In genomic region chr9:76866689-76867088, GRCh38 we compare ENCODE assay signal across 1 cellular context.
TF ChIP-seq lines count a peak whose summit lies in the region.

No MANE protein-coding gene starts in this region.

TF ChIP-seq in SK-N-SH, 30 proteins besides CTCF, POLR2A, EP300 and RAD21 (continued from another document):
- TF ChIP-seq IRF3 (IDR thresholded peaks at IDR 0.05; ENCODE audit: low read depth, low read length) (no peak), FOXJ3 (CRISPR knock-in tag; IDR thresholded peaks at IDR 0.05) (no peak), MAX (IDR thresholded peaks at IDR 0.05; ENCODE audit: low read depth) (peak; percentile 80; the same call in 1 of the 2 replicates), GABPA (IDR thresholded peaks at IDR 0.05; ENCODE audit: low read depth) (peak; percentile 51), ELF1 (IDR thresholded peaks at IDR 0.05) (peak; percentile 51; the same call in 1 of the 2 replicates), RXRA (IDR thresholded peaks at IDR 0.05; ENCODE audit: borderline replicate concordance, low read depth) (peak; percentile 87; the same call in 1 of the 2 replicates), TEAD4 (IDR thresholded peaks at IDR 0.05; ENCODE audit: borderline replicate concordance, insufficient read depth) (peak; percentile 89), ZBTB33 (IDR thresholded peaks at IDR 0.05; ENCODE audit: borderline replicate concordance, low read depth) (peak; percentile 55; the same call in 1 of the 2 replicates), SIN3A (IDR thresholded peaks at IDR 0.05; ENCODE audit: borderline replicate concordance, low read depth, low read length) (peak; percentile 57; the same call in 1 of the 2 replicates), REST (IDR thresholded peaks at IDR 0.05; ENCODE audit: low read depth, low read length) (0 out of 2 replicates have a peak, but pooled peaks have one; percentile 26), CHD2 (IDR thresholded peaks at IDR 0.05; ENCODE audit: low read length, partially characterized antibody) (no peak), NFIC (IDR thresholded peaks at IDR 0.05; ENCODE audit: borderline replicate concordance) (peak; percentile 75; the same call in 1 of the 2 replicates), FOSL2 (IDR thresholded peaks at IDR 0.05; ENCODE audit: borderline replicate concordance, low read depth) (peak; percentile 95), POLR2AphosphoS5 (IDR thresholded peaks at IDR 0.05; ENCODE audit: low read depth, low read length) (peak; percentile 75; the same call in 1 of the 2 replicates), JUND (IDR thresholded peaks at IDR 0.05) (peak; percentile 94)
